Comparison of ENCODE assay signal across 25 cellular contexts in genomic region chr4:100314057-100314456, GRCh38.
DNase-seq lines count a peak whose midpoint lies in the region; ATAC-seq and TF ChIP-seq lines count a peak whose summit lies in the region.
"Had no signal": no experiment of that assay in that cellular context is flagged by ENCODE, and none has a peak within 500 bp of the region (broad histone marks: within the 10 kb centered on the region; RNA-seq: fewer than 3 reads in every experiment).

No MANE protein-coding gene starts in this region.

- no peaks in the 10 kb centered on the region for H3K4me1 ChIP-seq in endodermal cell (ENCODE audit: control insufficient read depth, insufficient read depth, low read length)

- CTCF ChIA-PET in WTC11 (lab: Charles Lee) = interaction anchor here (1.0 to 1.3 kb wide), 2 partner anchors 218 to 220 kb away, joined by 3 to 4 read pairs; no protein-coding TSS in a partner anchor

- DNase-seq in D341Med (ENCODE audit: low spot score) (peak; percentile 44), WTC11 (ENCODE audit: low spot score) (no peak), endodermal cell (peak; percentile 51), lung microvascular endothelial cell (ENCODE audit: low read depth in 2 of 2) (peak; percentile 56 to 66), islet precursor cell (no peak), NCI-H226 (no peak)
- DNase-seq in naive thymus-derived CD8-positive, alpha-beta T cell = no peak
- DNase-seq: AML-193; CD4-positive, alpha-beta T cell; COR-L47; DMS79; EL; GDM1; H9; NCI-H1092 treated with DMSO at 0.1 percent for 48 hours; NCI-H1436; NCI-H187; NCI-H2171 treated with DMSO at 0.1 percent for 48 hours; NCI-H524; NCI-H748 treated with DMSO at 0.1 percent for 48 hours; NK-92 treated with Interleukin-12 subunit alpha and Interleukin-12 subunit beta, amount 100 ng/mL, for 24 hours; PC-3; SK-N-SH had no signal

- no peak overlapping the region for H3K9ac ChIP-seq in endodermal cell (ENCODE audit: extremely low read depth, low read length, poor library complexity, severe bottlenecking)
- H3K9ac ChIP-seq: BLaER1 treated with 17β-estradiol and CSF1 and Interleukin-3, amounts not matched to agents 10 nM and 100 nM; SK-N-SH had no signal

- H3K9me3 ChIP-seq in endodermal cell (ENCODE audit: control insufficient read depth, low read length) = no peaks in the 10 kb centered on the region
- H3K9me3 ChIP-seq: BLaER1 treated with 17β-estradiol and CSF1 and Interleukin-3, amounts not matched to agents 10 nM and 100 nM; SK-N-SH had no signal

- H3K27me3 ChIP-seq in endodermal cell (ENCODE audit: control insufficient read depth, insufficient read depth, low read length, poor library complexity, severe bottlenecking) = no peaks in the 10 kb centered on the region
- H3K27me3 ChIP-seq: BLaER1 treated with 17β-estradiol and CSF1 and Interleukin-3, amounts not matched to agents 10 nM and 100 nM had no signal

- peak; percentile 67; the same call in 1 of the 2 replicates for ATAC-seq in WTC11
- ATAC-seq in naive thymus-derived CD8-positive, alpha-beta T cell = no peak
- ATAC-seq: GM12878, PC-3 had no signal

- H3K27me3 Mint-ChIP-seq in WTC11 (ENCODE audit: low read depth) (no peaks in the 10 kb centered on the region), endodermal cell (ENCODE audit: insufficient read depth) (no peaks in the 10 kb centered on the region)
- peaks cover 2 to 9% (median 5%) of the 10 kb centered on the region in 5 donors for H3K27me3 Mint-ChIP-seq in naive thymus-derived CD8-positive, alpha-beta T cell

- H3K4me3 ChIP-seq in endodermal cell (ENCODE audit: low read length) = no peak overlapping the region
- H3K4me3 ChIP-seq: BLaER1 treated with 17β-estradiol and CSF1 and Interleukin-3, amounts not matched to agents 10 nM and 100 nM; GM12878 had no signal

- H3K4me3 Mint-ChIP-seq in WTC11 (no peak overlapping the region), endodermal cell (no peak overlapping the region)
- no peak overlapping the region for H3K4me3 Mint-ChIP-seq in naive thymus-derived CD8-positive, alpha-beta T cell
- H3K4me3 Mint-ChIP-seq: CD4-positive, alpha-beta T cell; H9 had no signal

- H3K4me1 Mint-ChIP-seq in WTC11 (peaks cover 22% of the 10 kb centered on the region), endodermal cell (peaks cover 26% of the 10 kb centered on the region)
- no peaks in the 10 kb centered on the region for H3K4me1 Mint-ChIP-seq in naive thymus-derived CD8-positive, alpha-beta T cell

- no peaks in the 10 kb centered on the region for H3K36me3 Mint-ChIP-seq in WTC11
- no peaks in the 10 kb centered on the region for H3K36me3 Mint-ChIP-seq in endodermal cell (ENCODE audit: low read depth)
- no peaks in the 10 kb centered on the region for H3K36me3 Mint-ChIP-seq in naive thymus-derived CD8-positive, alpha-beta T cell

- POLR2A ChIA-PET in WTC11 (lab: Charles Lee) = no interaction called here
- POLR2A ChIA-PET in naive thymus-derived CD8-positive, alpha-beta T cell (lab: Charles Lee) = no interaction called here

- peak overlapping the region; percentile 7; the same call in 1 of the 2 replicates for H3K27ac Mint-ChIP-seq in WTC11
- H3K27ac Mint-ChIP-seq in endodermal cell = peak overlapping the region; percentile 46
- no peak overlapping the region for H3K27ac Mint-ChIP-seq in naive thymus-derived CD8-positive, alpha-beta T cell
- H3K27ac Mint-ChIP-seq: CD4-positive, alpha-beta T cell; H9 had no signal

- 46% methylated on average over 2 of the region's 2 CpGs; no CpG with 5 or more reads in 1 of the 2 experiments for WGBS in endodermal cell (ENCODE audit: insufficient coverage in 1 of 2, insufficient read length in 1 of 2), 2 experiments

- H3K9me3 Mint-ChIP-seq in WTC11 = no peaks in the 10 kb centered on the region
- no peaks in the 10 kb centered on the region for H3K9me3 Mint-ChIP-seq in endodermal cell
- H3K9me3 Mint-ChIP-seq in naive thymus-derived CD8-positive, alpha-beta T cell = peaks cover 0 to 2% (median 0%) of the 10 kb centered on the region in 9 donors
- H3K9me3 Mint-ChIP-seq: CD4-positive, alpha-beta T cell; H9 had no signal

- TF ChIP-seq CTCF in WTC11 (IDR thresholded peaks at IDR 0.05) (no peak), endodermal cell (conservative IDR thresholded peaks at IDR 0.05) (no peak)

- H3K27ac ChIP-seq in endodermal cell (ENCODE audit: low read depth, low read length) = no peak overlapping the region
- H3K27ac ChIP-seq: BLaER1 treated with 17β-estradiol and CSF1 and Interleukin-3, amounts not matched to agents 10 nM and 100 nM had no signal

- H3K36me3 ChIP-seq in endodermal cell (ENCODE audit: control insufficient read depth, insufficient read depth, low read length) = no peaks in the 10 kb centered on the region
- H3K36me3 ChIP-seq: BLaER1 treated with 17β-estradiol and CSF1 and Interleukin-3, amounts not matched to agents 10 nM and 100 nM had no signal

TF ChIP-seq in WTC11, 78 proteins besides CTCF, POLR2A, EP300 and RAD21 (continues in another document):
- no peak for TF ChIP-seq NFE2L1 (CRISPR knock-in tag; IDR thresholded peaks at IDR 0.05)
- no peak for TF ChIP-seq ZBTB21 (CRISPR knock-in tag; IDR thresholded peaks at IDR 0.05; ENCODE audit: borderline replicate concordance)
- no peak for TF ChIP-seq ZNF425 (CRISPR knock-in tag; conservative IDR thresholded peaks at IDR 0.05)
- TF ChIP-seq NR3C1 (CRISPR knock-in tag; conservative IDR thresholded peaks at IDR 0.05; ENCODE audit: low read depth) = no peak
- no peak for TF ChIP-seq TEAD4 (CRISPR knock-in tag; IDR thresholded peaks at IDR 0.05)
- no peak for TF ChIP-seq ESRRA (CRISPR knock-in tag; IDR thresholded peaks at IDR 0.05; ENCODE audit: borderline replicate concordance)
- TF ChIP-seq GRHL2 (CRISPR knock-in tag; IDR thresholded peaks at IDR 0.05; ENCODE audit: insufficient replicate concordance, severe bottlenecking) = no peak
- no peak for TF ChIP-seq GABPB1 (CRISPR knock-in tag; IDR thresholded peaks at IDR 0.05)
- no peak for TF ChIP-seq RELA (CRISPR knock-in tag; IDR thresholded peaks at IDR 0.05; ENCODE audit: borderline replicate concordance)
- no peak for TF ChIP-seq ZNF317 (CRISPR knock-in tag; IDR thresholded peaks at IDR 0.05; ENCODE audit: borderline replicate concordance, low read depth)
- TF ChIP-seq ATF1 (CRISPR knock-in tag; IDR thresholded peaks at IDR 0.05) = no peak
- no peak for TF ChIP-seq PRDM15 (CRISPR knock-in tag; IDR thresholded peaks at IDR 0.05)
- TF ChIP-seq NFATC4 (CRISPR knock-in tag; IDR thresholded peaks at IDR 0.05) = no peak
- no peak for TF ChIP-seq USF1 (CRISPR knock-in tag; IDR thresholded peaks at IDR 0.05)
- no peak for TF ChIP-seq ZNF121 (CRISPR knock-in tag; IDR thresholded peaks at IDR 0.05)

Comparison
In these comparisons a context has a peak if more than half of its experiments do, and no peak if none do; other contexts are left out.
1. DNase-seq: peak in D341Med (single experiment), endodermal cell (single experiment) and lung microvascular endothelial cell (2 of 2); none in WTC11 (single experiment), islet precursor cell (single experiment), naive thymus-derived CD8-positive, alpha-beta T cell (0 of 10) and NCI-H226 (single experiment).
2. H3K27ac Mint-ChIP-seq: peak in WTC11 (single experiment) and endodermal cell (single experiment); none in naive thymus-derived CD8-positive, alpha-beta T cell (0 of 10).